In the genomic region with DNA sequence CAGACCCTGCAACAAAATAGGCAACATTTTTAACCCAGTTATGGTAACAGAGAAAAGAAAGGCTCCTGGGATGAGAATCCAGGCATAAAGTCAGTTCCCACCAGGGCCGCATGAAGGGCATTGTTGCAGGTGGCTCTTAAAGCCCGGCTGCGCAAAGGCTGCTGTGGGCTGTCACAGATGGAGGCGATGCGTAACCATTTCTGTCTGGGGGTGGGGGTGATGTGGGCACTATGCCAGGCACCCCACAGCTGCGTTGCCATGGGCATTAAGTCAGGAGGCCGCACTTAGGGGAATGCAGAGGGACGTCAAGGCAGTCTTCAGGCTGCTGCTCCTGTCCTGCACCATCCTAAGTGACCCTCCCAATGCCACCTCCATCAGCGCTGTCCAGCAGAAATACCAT, we compare ENCODE assay signal across 1 cellular context.
TF ChIP-seq lines count a peak whose summit lies in the region.

No MANE protein-coding gene starts in this region.

TF ChIP-seq in SK-N-SH, 30 proteins besides CTCF, POLR2A, EP300 and RAD21 (continued from another document):
- TF ChIP-seq, protein P1, sequence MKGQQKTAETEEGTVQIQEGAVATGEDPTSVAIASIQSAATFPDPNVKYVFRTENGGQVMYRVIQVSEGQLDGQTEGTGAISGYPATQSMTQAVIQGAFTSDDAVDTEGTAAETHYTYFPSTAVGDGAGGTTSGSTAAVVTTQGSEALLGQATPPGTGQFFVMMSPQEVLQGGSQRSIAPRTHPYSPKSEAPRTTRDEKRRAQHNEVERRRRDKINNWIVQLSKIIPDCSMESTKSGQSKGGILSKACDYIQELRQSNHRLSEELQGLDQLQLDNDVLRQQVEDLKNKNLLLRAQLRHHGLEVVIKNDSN (IDR thresholded peaks at IDR 0.05; ENCODE audit: borderline replicate concordance, low read depth), result no peak
